18 cellular contexts compared by ENCODE assay signal in the genomic region with DNA sequence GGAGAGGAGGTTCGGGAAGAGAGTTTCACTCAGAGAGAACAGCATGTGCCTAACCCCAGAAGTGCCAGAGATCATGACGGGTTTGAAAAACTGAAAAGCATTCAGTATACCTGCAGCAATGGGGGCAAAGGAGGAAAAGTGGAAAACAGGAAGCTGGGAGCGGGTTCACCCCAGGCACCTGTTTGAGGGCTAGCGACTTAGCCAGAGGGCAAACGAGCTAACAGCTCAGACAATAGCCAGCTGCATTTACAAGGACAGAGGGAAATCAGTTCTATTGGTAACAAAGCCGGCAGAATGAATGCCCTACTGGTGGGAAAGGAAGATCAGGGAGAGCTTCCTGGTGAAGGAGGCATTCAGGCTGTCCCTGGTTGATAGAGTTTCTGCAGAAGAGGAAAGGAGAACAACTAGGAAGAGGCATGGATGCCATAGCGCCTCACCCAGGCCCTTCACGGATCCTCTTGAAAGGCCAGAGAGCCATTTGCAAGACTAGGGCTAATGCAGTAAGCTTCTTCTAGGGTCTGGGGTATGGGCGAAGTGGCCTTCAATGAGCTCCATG.
A peak's percentile ranks its signal among the peaks of the same experiment; 100 is the strongest.
DNase-seq lines count a peak whose midpoint lies in the region; FAIRE-seq and TF ChIP-seq lines count a peak whose summit lies in the region.
"Had no signal": no experiment of that assay in that cellular context is flagged by ENCODE, and none has a peak within 500 bp of the region (broad histone marks: within the 10 kb centered on the region; RNA-seq: fewer than 3 reads in every experiment).

No MANE protein-coding gene starts in this region.

- H3K27ac Mint-ChIP-seq in type B pancreatic cell = peak overlapping the region; percentile 10

- no peak overlapping the region for H3K4me3 ChIP-seq in iPS-20b (ENCODE audit: low read length)

- no peak for FAIRE-seq in GM19239 (lab: Jason Lieb, UNC)
- FAIRE-seq: RCC 7860 had no signal

- H3K9me3 ChIP-seq in iPS-20b (ENCODE audit: insufficient read depth, low read depth, low read length) = no peaks in the 10 kb centered on the region

- peaks cover 16% of the 10 kb centered on the region for H3K27me3 ChIP-seq in iPS-20b (ENCODE audit: insufficient read depth, low read length)

- H3K36me3 Mint-ChIP-seq in type B pancreatic cell = no peaks in the 10 kb centered on the region

- H3K9me3 Mint-ChIP-seq in type B pancreatic cell = peaks cover 5% of the 10 kb centered on the region

- H3K36me3 ChIP-seq in iPS-20b (ENCODE audit: insufficient read depth, low read depth, low read length) = no peaks in the 10 kb centered on the region
- H3K36me3 ChIP-seq: BLaER1 had no signal

- peaks cover 15% of the 10 kb centered on the region for H3K4me1 ChIP-seq in iPS-20b (ENCODE audit: insufficient read depth, low read length)

- H3K9ac ChIP-seq in iPS-20b (ENCODE audit: low read depth, low read length) = peak overlapping the region; percentile 39; the same call in 1 of the 2 replicates
- H3K9ac ChIP-seq: BLaER1 had no signal

- no peaks in the 10 kb centered on the region for H3K4me1 Mint-ChIP-seq in type B pancreatic cell (ENCODE audit: unreplicated experiment)

- no peak for TF ChIP-seq CTCF in type B pancreatic cell (conservative IDR thresholded peaks at IDR 0.05)

- H3K27me3 Mint-ChIP-seq in type B pancreatic cell = peaks cover 44% of the 10 kb centered on the region

- H3K4me3 Mint-ChIP-seq in type B pancreatic cell = no peak overlapping the region

- H3K27ac ChIP-seq in iPS-20b (ENCODE audit: low read length) = no peak overlapping the region
- H3K27ac ChIP-seq: 22Rv1, BLaER1 had no signal

- DNase-seq in DMS53 (lab: John Stamatoyannopoulos, UW) = peak; percentile 20
- no peak for DNase-seq in DMS53 treated with DMSO at 0.1 percent for 48 hours (lab: John Stamatoyannopoulos, UW; ENCODE audit: unreplicated experiment)
- DNase-seq in NCI-H748 treated with DMSO at 0.1 percent for 48 hours (lab: John Stamatoyannopoulos, UW) = peak; percentile 19
- DNase-seq in type B pancreatic cell (ENCODE audit: extremely low spot score, unreplicated experiment) = no peak
- DNase-seq in effector CD8-positive, alpha-beta T cell (lab: John Stamatoyannopoulos, UW) = no peak
- DNase-seq in GM19239 (ENCODE audit: insufficient read length, low spot score) = no peak
- no peak for DNase-seq in NCI-H2196 (lab: John Stamatoyannopoulos, UW; ENCODE audit: unreplicated experiment)
- DNase-seq: KBM-7, NCI-H1048, NCI-H1930, NCI-H226, NCI-H774, SIG-M5, T-helper 2 cell had no signal

Comparison
In these comparisons a context has a peak if more than half of its experiments do, and no peak if none do; other contexts are left out.
1. DNase-seq: peak in DMS53 (single experiment) and NCI-H748 treated with DMSO at 0.1 percent for 48 hours (single experiment); none in DMS53 treated with DMSO at 0.1 percent for 48 hours (single experiment), type B pancreatic cell (single experiment), effector CD8-positive, alpha-beta T cell (single experiment), GM19239 (single experiment) and NCI-H2196 (single experiment).